In the genomic region with DNA sequence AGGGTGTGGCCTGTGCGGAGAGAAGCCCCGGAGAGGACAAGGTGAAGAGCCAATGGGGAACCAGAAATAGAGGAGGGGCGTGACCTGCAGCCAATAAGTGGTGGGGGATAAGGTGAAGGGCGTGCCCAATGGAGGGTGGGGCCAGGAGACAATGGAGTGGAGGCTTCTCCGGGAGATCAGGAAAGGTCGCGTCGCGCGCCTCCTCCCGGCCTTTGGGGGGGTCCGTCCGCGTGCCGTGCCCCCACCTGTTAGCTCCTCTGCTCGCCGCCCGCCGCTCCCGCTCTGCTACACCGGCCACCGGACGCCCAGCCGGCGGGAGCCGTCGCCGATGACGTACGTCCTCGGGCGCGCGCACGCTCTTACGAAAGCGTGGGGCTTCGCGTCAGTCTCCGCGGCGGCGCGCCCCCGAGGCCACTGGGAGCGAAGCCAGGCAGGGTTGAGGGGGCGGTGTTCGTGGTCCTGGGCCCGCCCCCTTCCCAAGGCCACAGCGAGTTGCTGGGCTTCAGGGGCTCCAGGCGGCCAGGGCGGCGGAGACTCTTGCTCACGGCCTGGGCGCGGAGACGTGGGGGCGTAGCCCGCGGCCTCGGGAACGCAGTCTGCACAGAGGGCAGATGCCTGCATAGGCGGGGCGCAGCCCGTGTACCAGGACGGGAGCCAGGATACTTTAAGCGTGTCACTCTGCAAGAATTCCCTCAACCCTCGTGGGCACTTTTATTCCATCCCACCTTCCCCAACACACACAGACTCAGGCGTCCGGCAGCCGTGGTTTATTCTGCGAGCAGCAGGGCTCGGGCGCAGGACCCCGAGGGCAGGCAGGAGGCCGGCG, we compare ENCODE assay signal across 1 cellular context.
A peak's percentile ranks its signal among the peaks of the same experiment; 100 is the strongest.
TF ChIP-seq lines count a peak whose summit lies in the region.

A gene (minus strand): TSS at position 337 of the 826 bp plus-strand sequence. CDS start 3,353 bp downstream, outside the sequence.

TF ChIP-seq in HepG2, 621 proteins besides CTCF, POLR2A, EP300 and RAD21 (continued from another document and continues in another):
- TF ChIP-seq, protein P1, sequence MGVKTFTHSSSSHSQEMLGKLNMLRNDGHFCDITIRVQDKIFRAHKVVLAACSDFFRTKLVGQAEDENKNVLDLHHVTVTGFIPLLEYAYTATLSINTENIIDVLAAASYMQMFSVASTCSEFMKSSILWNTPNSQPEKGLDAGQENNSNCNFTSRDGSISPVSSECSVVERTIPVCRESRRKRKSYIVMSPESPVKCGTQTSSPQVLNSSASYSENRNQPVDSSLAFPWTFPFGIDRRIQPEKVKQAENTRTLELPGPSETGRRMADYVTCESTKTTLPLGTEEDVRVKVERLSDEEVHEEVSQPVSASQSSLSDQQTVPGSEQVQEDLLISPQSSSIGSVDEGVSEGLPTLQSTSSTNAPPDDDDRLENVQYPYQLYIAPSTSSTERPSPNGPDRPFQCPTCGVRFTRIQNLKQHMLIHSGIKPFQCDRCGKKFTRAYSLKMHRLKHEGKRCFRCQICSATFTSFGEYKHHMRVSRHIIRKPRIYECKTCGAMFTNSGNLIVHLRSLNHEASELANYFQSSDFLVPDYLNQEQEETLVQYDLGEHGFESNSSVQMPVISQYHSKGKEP (CRISPR knock-in tag; IDR thresholded peaks at IDR 0.05) = no peak
- peak; percentile 83 for TF ChIP-seq PPARG (CRISPR knock-in tag; conservative IDR thresholded peaks at IDR 0.05)
- TF ChIP-seq, protein P2, sequence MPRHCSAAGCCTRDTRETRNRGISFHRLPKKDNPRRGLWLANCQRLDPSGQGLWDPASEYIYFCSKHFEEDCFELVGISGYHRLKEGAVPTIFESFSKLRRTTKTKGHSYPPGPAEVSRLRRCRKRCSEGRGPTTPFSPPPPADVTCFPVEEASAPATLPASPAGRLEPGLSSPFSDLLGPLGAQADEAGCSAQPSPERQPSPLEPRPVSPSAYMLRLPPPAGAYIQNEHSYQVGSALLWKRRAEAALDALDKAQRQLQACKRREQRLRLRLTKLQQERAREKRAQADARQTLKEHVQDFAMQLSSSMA (CRISPR knock-in tag; IDR thresholded peaks at IDR 0.05) = peak; percentile 73; the same call in 1 of the 2 replicates
- no peak for TF ChIP-seq SUZ12 (IDR thresholded peaks at IDR 0.05; ENCODE audit: low read depth, low read length)
- TF ChIP-seq ZBTB42 (CRISPR knock-in tag; IDR thresholded peaks at IDR 0.05) = no peak
- peak; percentile 46; the same call in 1 of the 2 replicates for TF ChIP-seq PAX8 (CRISPR knock-in tag; IDR thresholded peaks at IDR 0.05; ENCODE audit: borderline replicate concordance)
- no peak; the same call in 1 of the 2 replicates for TF ChIP-seq ZNF333 (CRISPR knock-in tag; IDR thresholded peaks at IDR 0.05; ENCODE audit: borderline replicate concordance)
- TF ChIP-seq, protein P3, sequence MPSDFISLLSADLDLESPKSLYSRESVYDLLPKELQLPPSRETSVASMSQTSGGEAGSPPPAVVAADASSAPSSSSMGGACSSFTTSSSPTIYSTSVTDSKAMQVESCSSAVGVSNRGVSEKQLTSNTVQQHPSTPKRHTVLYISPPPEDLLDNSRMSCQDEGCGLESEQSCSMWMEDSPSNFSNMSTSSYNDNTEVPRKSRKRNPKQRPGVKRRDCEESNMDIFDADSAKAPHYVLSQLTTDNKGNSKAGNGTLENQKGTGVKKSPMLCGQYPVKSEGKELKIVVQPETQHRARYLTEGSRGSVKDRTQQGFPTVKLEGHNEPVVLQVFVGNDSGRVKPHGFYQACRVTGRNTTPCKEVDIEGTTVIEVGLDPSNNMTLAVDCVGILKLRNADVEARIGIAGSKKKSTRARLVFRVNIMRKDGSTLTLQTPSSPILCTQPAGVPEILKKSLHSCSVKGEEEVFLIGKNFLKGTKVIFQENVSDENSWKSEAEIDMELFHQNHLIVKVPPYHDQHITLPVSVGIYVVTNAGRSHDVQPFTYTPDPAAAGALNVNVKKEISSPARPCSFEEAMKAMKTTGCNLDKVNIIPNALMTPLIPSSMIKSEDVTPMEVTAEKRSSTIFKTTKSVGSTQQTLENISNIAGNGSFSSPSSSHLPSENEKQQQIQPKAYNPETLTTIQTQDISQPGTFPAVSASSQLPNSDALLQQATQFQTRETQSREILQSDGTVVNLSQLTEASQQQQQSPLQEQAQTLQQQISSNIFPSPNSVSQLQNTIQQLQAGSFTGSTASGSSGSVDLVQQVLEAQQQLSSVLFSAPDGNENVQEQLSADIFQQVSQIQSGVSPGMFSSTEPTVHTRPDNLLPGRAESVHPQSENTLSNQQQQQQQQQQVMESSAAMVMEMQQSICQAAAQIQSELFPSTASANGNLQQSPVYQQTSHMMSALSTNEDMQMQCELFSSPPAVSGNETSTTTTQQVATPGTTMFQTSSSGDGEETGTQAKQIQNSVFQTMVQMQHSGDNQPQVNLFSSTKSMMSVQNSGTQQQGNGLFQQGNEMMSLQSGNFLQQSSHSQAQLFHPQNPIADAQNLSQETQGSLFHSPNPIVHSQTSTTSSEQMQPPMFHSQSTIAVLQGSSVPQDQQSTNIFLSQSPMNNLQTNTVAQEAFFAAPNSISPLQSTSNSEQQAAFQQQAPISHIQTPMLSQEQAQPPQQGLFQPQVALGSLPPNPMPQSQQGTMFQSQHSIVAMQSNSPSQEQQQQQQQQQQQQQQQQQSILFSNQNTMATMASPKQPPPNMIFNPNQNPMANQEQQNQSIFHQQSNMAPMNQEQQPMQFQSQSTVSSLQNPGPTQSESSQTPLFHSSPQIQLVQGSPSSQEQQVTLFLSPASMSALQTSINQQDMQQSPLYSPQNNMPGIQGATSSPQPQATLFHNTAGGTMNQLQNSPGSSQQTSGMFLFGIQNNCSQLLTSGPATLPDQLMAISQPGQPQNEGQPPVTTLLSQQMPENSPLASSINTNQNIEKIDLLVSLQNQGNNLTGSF (CRISPR knock-in tag; IDR thresholded peaks at IDR 0.05) = no peak
- TF ChIP-seq KDM2A (CRISPR knock-in tag; IDR thresholded peaks at IDR 0.05; ENCODE audit: borderline replicate concordance, low read depth) = peak; percentile 80
- no peak for TF ChIP-seq ZNF232 (CRISPR knock-in tag; IDR thresholded peaks at IDR 0.05; ENCODE audit: borderline replicate concordance)
- no peak for TF ChIP-seq ZNF451 (CRISPR knock-in tag; IDR thresholded peaks at IDR 0.05)
- no peak for TF ChIP-seq NKX3-1 (CRISPR knock-in tag; IDR thresholded peaks at IDR 0.05)
- TF ChIP-seq, protein P4, sequence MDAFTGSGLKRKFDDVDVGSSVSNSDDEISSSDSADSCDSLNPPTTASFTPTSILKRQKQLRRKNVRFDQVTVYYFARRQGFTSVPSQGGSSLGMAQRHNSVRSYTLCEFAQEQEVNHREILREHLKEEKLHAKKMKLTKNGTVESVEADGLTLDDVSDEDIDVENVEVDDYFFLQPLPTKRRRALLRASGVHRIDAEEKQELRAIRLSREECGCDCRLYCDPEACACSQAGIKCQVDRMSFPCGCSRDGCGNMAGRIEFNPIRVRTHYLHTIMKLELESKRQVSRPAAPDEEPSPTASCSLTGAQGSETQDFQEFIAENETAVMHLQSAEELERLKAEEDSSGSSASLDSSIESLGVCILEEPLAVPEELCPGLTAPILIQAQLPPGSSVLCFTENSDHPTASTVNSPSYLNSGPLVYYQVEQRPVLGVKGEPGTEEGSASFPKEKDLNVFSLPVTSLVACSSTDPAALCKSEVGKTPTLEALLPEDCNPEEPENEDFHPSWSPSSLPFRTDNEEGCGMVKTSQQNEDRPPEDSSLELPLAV (CRISPR knock-in tag; conservative IDR thresholded peaks at IDR 0.05; ENCODE audit: low read depth) = no peak
- TF ChIP-seq BHLHE40 (IDR thresholded peaks at IDR 0.05; ENCODE audit: low read length) = 0 out of 2 replicates have a peak, but pooled peaks have one; percentile 17
- no peak for TF ChIP-seq DPF2 (CRISPR knock-in tag; IDR thresholded peaks at IDR 0.05; ENCODE audit: borderline replicate concordance, low read depth)
- TF ChIP-seq KDM5A (IDR thresholded peaks at IDR 0.05; ENCODE audit: borderline replicate concordance, low read length) = peak; percentile 86; the same call in 1 of the 2 replicates
- peak; percentile 46; the same call in 1 of the 2 replicates for TF ChIP-seq CHD2 (IDR thresholded peaks at IDR 0.05; ENCODE audit: low read depth, low read length)
- TF ChIP-seq, protein P5, sequence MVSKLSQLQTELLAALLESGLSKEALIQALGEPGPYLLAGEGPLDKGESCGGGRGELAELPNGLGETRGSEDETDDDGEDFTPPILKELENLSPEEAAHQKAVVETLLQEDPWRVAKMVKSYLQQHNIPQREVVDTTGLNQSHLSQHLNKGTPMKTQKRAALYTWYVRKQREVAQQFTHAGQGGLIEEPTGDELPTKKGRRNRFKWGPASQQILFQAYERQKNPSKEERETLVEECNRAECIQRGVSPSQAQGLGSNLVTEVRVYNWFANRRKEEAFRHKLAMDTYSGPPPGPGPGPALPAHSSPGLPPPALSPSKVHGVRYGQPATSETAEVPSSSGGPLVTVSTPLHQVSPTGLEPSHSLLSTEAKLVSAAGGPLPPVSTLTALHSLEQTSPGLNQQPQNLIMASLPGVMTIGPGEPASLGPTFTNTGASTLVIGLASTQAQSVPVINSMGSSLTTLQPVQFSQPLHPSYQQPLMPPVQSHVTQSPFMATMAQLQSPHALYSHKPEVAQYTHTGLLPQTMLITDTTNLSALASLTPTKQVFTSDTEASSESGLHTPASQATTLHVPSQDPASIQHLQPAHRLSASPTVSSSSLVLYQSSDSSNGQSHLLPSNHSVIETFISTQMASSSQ (IDR thresholded peaks at IDR 0.05; ENCODE audit: low read depth) = no peak
- TF ChIP-seq, protein P5 (CRISPR knock-in tag; IDR thresholded peaks at IDR 0.05; ENCODE audit: borderline replicate concordance) = peak; percentile 68; the same call in 1 of the 2 replicates
- peak; percentile 34; the same call in 1 of the 2 replicates for TF ChIP-seq POLR2AphosphoS5 (IDR thresholded peaks at IDR 0.05; ENCODE audit: low read depth, low read length)
- TF ChIP-seq, protein P6, sequence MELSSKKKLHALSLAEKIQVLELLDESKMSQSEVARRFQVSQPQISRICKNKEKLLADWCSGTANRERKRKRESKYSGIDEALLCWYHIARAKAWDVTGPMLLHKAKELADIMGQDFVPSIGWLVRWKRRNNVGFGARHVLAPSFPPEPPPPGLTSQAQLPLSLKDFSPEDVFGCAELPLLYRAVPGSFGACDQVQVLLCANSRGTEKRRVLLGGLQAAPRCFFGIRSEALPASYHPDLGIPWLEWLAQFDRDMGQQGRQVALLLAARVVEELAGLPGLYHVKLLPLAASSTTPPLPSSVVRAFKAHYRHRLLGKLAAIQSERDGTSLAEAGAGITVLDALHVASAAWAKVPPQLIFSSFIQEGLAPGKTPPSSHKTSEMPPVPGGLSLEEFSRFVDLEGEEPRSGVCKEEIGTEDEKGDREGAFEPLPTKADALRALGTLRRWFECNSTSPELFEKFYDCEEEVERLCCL (CRISPR knock-in tag; IDR thresholded peaks at IDR 0.05; ENCODE audit: borderline replicate concordance) = 0 out of 2 replicates have a peak, but pooled peaks have one; percentile 21
- TF ChIP-seq KLF16 (CRISPR knock-in tag; IDR thresholded peaks at IDR 0.05) = peak in 1 of 2 experiments; percentile 98; a peak in 2 of 4 replicates
- TF ChIP-seq, protein P7, sequence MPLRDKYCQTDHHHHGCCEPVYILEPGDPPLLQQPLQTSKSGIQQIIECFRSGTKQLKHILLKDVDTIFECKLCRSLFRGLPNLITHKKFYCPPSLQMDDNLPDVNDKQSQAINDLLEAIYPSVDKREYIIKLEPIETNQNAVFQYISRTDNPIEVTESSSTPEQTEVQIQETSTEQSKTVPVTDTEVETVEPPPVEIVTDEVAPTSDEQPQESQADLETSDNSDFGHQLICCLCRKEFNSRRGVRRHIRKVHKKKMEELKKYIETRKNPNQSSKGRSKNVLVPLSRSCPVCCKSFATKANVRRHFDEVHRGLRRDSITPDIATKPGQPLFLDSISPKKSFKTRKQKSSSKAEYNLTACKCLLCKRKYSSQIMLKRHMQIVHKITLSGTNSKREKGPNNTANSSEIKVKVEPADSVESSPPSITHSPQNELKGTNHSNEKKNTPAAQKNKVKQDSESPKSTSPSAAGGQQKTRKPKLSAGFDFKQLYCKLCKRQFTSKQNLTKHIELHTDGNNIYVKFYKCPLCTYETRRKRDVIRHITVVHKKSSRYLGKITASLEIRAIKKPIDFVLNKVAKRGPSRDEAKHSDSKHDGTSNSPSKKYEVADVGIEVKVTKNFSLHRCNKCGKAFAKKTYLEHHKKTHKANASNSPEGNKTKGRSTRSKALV (CRISPR knock-in tag; IDR thresholded peaks at IDR 0.05) = peak; percentile 92
- TF ChIP-seq IKZF4 (CRISPR knock-in tag; IDR thresholded peaks at IDR 0.05; ENCODE audit: borderline replicate concordance, low read depth, not compliant biosample characterization) = no peak
- TF ChIP-seq RARA (CRISPR knock-in tag; IDR thresholded peaks at IDR 0.05) = peak; percentile 58
- peak; percentile 34; the same call in 1 of the 2 replicates for TF ChIP-seq SOX13 (IDR thresholded peaks at IDR 0.05)
- peak in 1 of 2 experiments; percentile 78; a peak in 2 of 4 replicates for TF ChIP-seq SOX13 (CRISPR knock-in tag; conservative IDR thresholded peaks at IDR 0.05 in 1 of 2, IDR thresholded peaks at IDR 0.05 in 1 of 2)
- no peak; the same call in 1 of the 2 replicates for TF ChIP-seq ZMAT3 (CRISPR knock-in tag; conservative IDR thresholded peaks at IDR 0.05)
- TF ChIP-seq, protein P8, sequence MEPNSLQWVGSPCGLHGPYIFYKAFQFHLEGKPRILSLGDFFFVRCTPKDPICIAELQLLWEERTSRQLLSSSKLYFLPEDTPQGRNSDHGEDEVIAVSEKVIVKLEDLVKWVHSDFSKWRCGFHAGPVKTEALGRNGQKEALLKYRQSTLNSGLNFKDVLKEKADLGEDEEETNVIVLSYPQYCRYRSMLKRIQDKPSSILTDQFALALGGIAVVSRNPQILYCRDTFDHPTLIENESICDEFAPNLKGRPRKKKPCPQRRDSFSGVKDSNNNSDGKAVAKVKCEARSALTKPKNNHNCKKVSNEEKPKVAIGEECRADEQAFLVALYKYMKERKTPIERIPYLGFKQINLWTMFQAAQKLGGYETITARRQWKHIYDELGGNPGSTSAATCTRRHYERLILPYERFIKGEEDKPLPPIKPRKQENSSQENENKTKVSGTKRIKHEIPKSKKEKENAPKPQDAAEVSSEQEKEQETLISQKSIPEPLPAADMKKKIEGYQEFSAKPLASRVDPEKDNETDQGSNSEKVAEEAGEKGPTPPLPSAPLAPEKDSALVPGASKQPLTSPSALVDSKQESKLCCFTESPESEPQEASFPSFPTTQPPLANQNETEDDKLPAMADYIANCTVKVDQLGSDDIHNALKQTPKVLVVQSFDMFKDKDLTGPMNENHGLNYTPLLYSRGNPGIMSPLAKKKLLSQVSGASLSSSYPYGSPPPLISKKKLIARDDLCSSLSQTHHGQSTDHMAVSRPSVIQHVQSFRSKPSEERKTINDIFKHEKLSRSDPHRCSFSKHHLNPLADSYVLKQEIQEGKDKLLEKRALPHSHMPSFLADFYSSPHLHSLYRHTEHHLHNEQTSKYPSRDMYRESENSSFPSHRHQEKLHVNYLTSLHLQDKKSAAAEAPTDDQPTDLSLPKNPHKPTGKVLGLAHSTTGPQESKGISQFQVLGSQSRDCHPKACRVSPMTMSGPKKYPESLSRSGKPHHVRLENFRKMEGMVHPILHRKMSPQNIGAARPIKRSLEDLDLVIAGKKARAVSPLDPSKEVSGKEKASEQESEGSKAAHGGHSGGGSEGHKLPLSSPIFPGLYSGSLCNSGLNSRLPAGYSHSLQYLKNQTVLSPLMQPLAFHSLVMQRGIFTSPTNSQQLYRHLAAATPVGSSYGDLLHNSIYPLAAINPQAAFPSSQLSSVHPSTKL (CRISPR knock-in tag; IDR thresholded peaks at IDR 0.05) = no peak; the same call in none of the 2 replicates
